9 cellular contexts compared by ENCODE assay signal in genomic region chr6:100078509-100078908, GRCh38.
DNase-seq lines count a peak whose midpoint lies in the region; ATAC-seq and TF ChIP-seq lines count a peak whose summit lies in the region.
"Had no signal": no experiment of that assay in that cellular context is flagged by ENCODE, and none has a peak within 500 bp of the region (broad histone marks: within the 10 kb centered on the region; RNA-seq: fewer than 3 reads in every experiment).

No MANE protein-coding gene starts in this region.

- no peaks in the 10 kb centered on the region for H3K9me3 Mint-ChIP-seq in activated CD8-positive, alpha-beta memory T cell treated with anti-CD3 and anti-CD28 coated beads, Interleukin-2, amount 10 ng/mL, durations not matched to agents 7 days and 5 days (ENCODE audit: low read depth)

- no peaks in the 10 kb centered on the region for H3K36me3 ChIP-seq in upper lobe of left lung

- WGBS in upper lobe of left lung, 2 donors = 50 to 72% methylated on average over 5 of the region's 5 CpGs

- no peaks in the 10 kb centered on the region for H3K27me3 ChIP-seq in upper lobe of left lung

- DNase-seq in stimulated activated CD4-positive, alpha-beta T cell treated with anti-CD3 and anti-CD28 coated beads, Interleukin-15, amount 100 ng/mL, for 24 hours = peak; percentile 3
- DNase-seq in stimulated activated CD4-positive, alpha-beta T cell treated with anti-CD3 and anti-CD28 coated beads, Interleukin-4, amount 100 ng/mL, for 1 hour = no peak
- DNase-seq in NCI-H460 (ENCODE audit: extremely low read depth, low read depth) (peak; percentile 4), fibroblast of pulmonary artery (ENCODE audit: low read depth) (peak; percentile 24), retina (no peak), upper lobe of left lung (no peak), T-helper 9 cell (no peak)
- DNase-seq in activated CD8-positive, alpha-beta memory T cell treated with anti-CD3 and anti-CD28 coated beads, Interleukin-2, amount 10 ng/mL, durations not matched to agents 7 days and 5 days = no peak
- DNase-seq: NCI-H2107 had no signal

- H3K4me1 ChIP-seq in upper lobe of left lung = no peaks in the 10 kb centered on the region

- H3K4me1 Mint-ChIP-seq in activated CD8-positive, alpha-beta memory T cell treated with anti-CD3 and anti-CD28 coated beads, Interleukin-2, amount 10 ng/mL, durations not matched to agents 7 days and 5 days = no peaks in the 10 kb centered on the region

- no peak overlapping the region for H3K4me3 ChIP-seq in fibroblast of pulmonary artery (replicated peaks; ENCODE audit: low read depth, low read length)
- H3K4me3 ChIP-seq in upper lobe of left lung = no peak overlapping the region

- H3K27ac ChIP-seq in upper lobe of left lung = no peak overlapping the region

- no peak overlapping the region for H3K27ac Mint-ChIP-seq in activated CD8-positive, alpha-beta memory T cell treated with anti-CD3 and anti-CD28 coated beads, Interleukin-2, amount 10 ng/mL, durations not matched to agents 7 days and 5 days

- H3K9me3 ChIP-seq in upper lobe of left lung = no peaks in the 10 kb centered on the region

- no peak for TF ChIP-seq POLR2A in upper lobe of left lung (IDR thresholded peaks at IDR 0.05)

- no peak for TF ChIP-seq EP300 in upper lobe of left lung (IDR thresholded peaks at IDR 0.05)

- peak; percentile 37 for TF ChIP-seq CTCF in fibroblast of pulmonary artery (IDR thresholded peaks at IDR 0.05; ENCODE audit: low read length, missing control alignments)
- no peak for TF ChIP-seq CTCF in upper lobe of left lung (IDR thresholded peaks at IDR 0.05)

- no peak overlapping the region for H3K4me3 Mint-ChIP-seq in activated CD8-positive, alpha-beta memory T cell treated with anti-CD3 and anti-CD28 coated beads, Interleukin-2, amount 10 ng/mL, durations not matched to agents 7 days and 5 days

- H3K36me3 Mint-ChIP-seq in activated CD8-positive, alpha-beta memory T cell treated with anti-CD3 and anti-CD28 coated beads, Interleukin-2, amount 10 ng/mL, durations not matched to agents 7 days and 5 days = no peaks in the 10 kb centered on the region

- CTCF ChIA-PET in activated CD8-positive, alpha-beta memory T cell treated with anti-CD3 and anti-CD28 coated beads, Interleukin-2, amount 10 ng/mL, durations not matched to agents 7 days and 5 days (lab: Charles Lee) = interaction anchor here (0.7 kb wide), 1 partner anchor 9 kb away, joined by 3 read pairs; no protein-coding TSS in a partner anchor

- no peak for ATAC-seq in upper lobe of left lung (ENCODE audit: low FRiP score in 2 of 2)
- no peak for ATAC-seq in activated CD8-positive, alpha-beta memory T cell treated with anti-CD3 and anti-CD28 coated beads, Interleukin-2, amount 10 ng/mL, durations not matched to agents 7 days and 5 days

- H3K27me3 Mint-ChIP-seq in activated CD8-positive, alpha-beta memory T cell treated with anti-CD3 and anti-CD28 coated beads, Interleukin-2, amount 10 ng/mL, durations not matched to agents 7 days and 5 days = peaks cover 18% of the 10 kb centered on the region

Comparison
In these comparisons a context has a peak if more than half of its experiments do, and no peak if none do; other contexts are left out.
1. DNase-seq: peak in stimulated activated CD4-positive, alpha-beta T cell treated with anti-CD3 and anti-CD28 coated beads, Interleukin-15, amount 100 ng/mL, for 24 hours (single experiment), NCI-H460 (single experiment) and fibroblast of pulmonary artery (single experiment); none in stimulated activated CD4-positive, alpha-beta T cell treated with anti-CD3 and anti-CD28 coated beads, Interleukin-4, amount 100 ng/mL, for 1 hour (single experiment), retina (single experiment), upper lobe of left lung (0 of 2), T-helper 9 cell (single experiment) and activated CD8-positive, alpha-beta memory T cell treated with anti-CD3 and anti-CD28 coated beads, Interleukin-2, amount 10 ng/mL, durations not matched to agents 7 days and 5 days (single experiment).